In genomic region chr16:64950731-64951130, GRCh38 we compare ENCODE assay signal across 30 cellular contexts.
DNase-seq lines count a peak whose midpoint lies in the region; ATAC-seq, FAIRE-seq and TF ChIP-seq lines count a peak whose summit lies in the region.
"Had no signal": no experiment of that assay in that cellular context is flagged by ENCODE, and none has a peak within 500 bp of the region (broad histone marks: within the 10 kb centered on the region; RNA-seq: fewer than 3 reads in every experiment).

No MANE protein-coding gene starts in this region.

- in situ Hi-C loops in GM12878 (cut with MboI): no loop called here

- H3K36me3 ChIP-seq in GM12878 (ENCODE audit: control insufficient read depth in 2 of 2, insufficient read depth in 2 of 2, low read length in 1 of 2) (no peaks in the 10 kb centered on the region), smooth muscle cell (ENCODE audit: low read depth) (peaks cover 31% of the 10 kb centered on the region)

- peak overlapping the region; percentile 92 for H3K27ac Mint-ChIP-seq in nephron progenitor cell
- H3K27ac Mint-ChIP-seq in activated CD8-positive, alpha-beta T cell treated with anti-CD3 and anti-CD28 coated beads for 36 hours: no peak overlapping the region
- H3K27ac Mint-ChIP-seq: B cell; CD8-positive, alpha-beta T cell had no signal

- peaks cover 85% of the 10 kb centered on the region for H3F3A ChIP-seq in smooth muscle cell (ENCODE audit: low read depth)

- H3K27ac ChIP-seq in GM12878 (ENCODE audit: control insufficient read depth, insufficient read depth): no peak overlapping the region
- peak overlapping the region; percentile 86 for H3K27ac ChIP-seq in smooth muscle cell (ENCODE audit: low read depth)
- H3K27ac ChIP-seq: 22Rv1, C4-2B, SJSA1 had no signal

- SMC1A ChIA-PET in GM12878 (lab: Charles Lee; ENCODE audit: uncharacterized antibody, unreplicated experiment): interaction anchor here (1.0 kb wide), 1 partner anchor 11 kb away, joined by 4 read pairs; no protein-coding TSS in a partner anchor

- no peak for TF ChIP-seq CTCF in GM12878 (IDR thresholded peaks at IDR 0.05 in 2 of 3, conservative IDR thresholded peaks at IDR 0.05 in 1 of 3; ENCODE audit: control insufficient read depth in 2 of 3, extremely low read depth in 1 of 3, insufficient read depth in 1 of 3, low read depth in 3 of 3, low read length in 3 of 3)
- TF ChIP-seq CTCF in nephron progenitor cell (IDR thresholded peaks at IDR 0.05): no peak
- TF ChIP-seq CTCF in smooth muscle cell (IDR thresholded peaks at IDR 0.05; ENCODE audit: borderline replicate concordance, insufficient read depth, poor library complexity, severe bottlenecking): no peak
- TF ChIP-seq CTCF in activated CD8-positive, alpha-beta T cell treated with anti-CD3 and anti-CD28 coated beads for 36 hours (IDR thresholded peaks at IDR 0.05): no peak

- BruUV-seq in GM12878 (replicated peaks; lab: Mats Ljungman, UMichigan): no TSS peak

- no peaks in the 10 kb centered on the region for H3K9me3 ChIP-seq in GM12878 (replicated peaks; ENCODE audit: control insufficient read depth, insufficient read depth, low read length)
- no peaks in the 10 kb centered on the region for H3K9me3 ChIP-seq in smooth muscle cell (replicated peaks; ENCODE audit: low read depth)
- H3K9me3 ChIP-seq: Caco-2, SJSA1 had no signal

- FAIRE-seq in GM12878 (lab: Jason Lieb, UNC): no peak
- FAIRE-seq: GM18507, HepG2, K562 had no signal

- no peak for TF ChIP-seq POLR2A in GM12878 (IDR thresholded peaks at IDR 0.05; ENCODE audit: low read depth, low read length)

- WGBS in GM12878 (ENCODE audit: insufficient coverage, insufficient replicate concordance, low lambda C conversion rate, missing lambda C conversion rate): 81% methylated on average over 25 of the region's 25 CpGs
- WGBS in smooth muscle cell (ENCODE audit: low lambda C conversion rate): 99% methylated on average over 25 of the region's 25 CpGs

- peaks cover 88% of the 10 kb centered on the region for H3K36me3 Mint-ChIP-seq in nephron progenitor cell (ENCODE audit: low read depth)
- H3K36me3 Mint-ChIP-seq in activated CD8-positive, alpha-beta T cell treated with anti-CD3 and anti-CD28 coated beads for 36 hours (ENCODE audit: low read depth): no peaks in the 10 kb centered on the region
- H3K36me3 Mint-ChIP-seq: CD8-positive, alpha-beta T cell had no signal

- ATAC-seq in GM12878: no peak; the same call in 1 of the 3 replicates
- no peak for ATAC-seq in activated CD8-positive, alpha-beta T cell treated with anti-CD3 and anti-CD28 coated beads for 36 hours
- no peak for ATAC-seq in HG03196 (IDR thresholded peaks at IDR 0.05; ENCODE audit: unreplicated experiment)
- ATAC-seq in GM18502 (IDR thresholded peaks at IDR 0.05; ENCODE audit: poor library complexity, unreplicated experiment): no peak
- ATAC-seq: CD8-positive, alpha-beta T cell; HCT116; K562; PC-3 had no signal

- POLR2A ChIA-PET in GM12878 (lab: Charles Lee): no interaction called here
- POLR2A ChIA-PET in activated CD8-positive, alpha-beta T cell treated with anti-CD3 and anti-CD28 coated beads for 36 hours (lab: Charles Lee): interaction anchor here (0.6 kb wide), 1 partner anchor 1542 kb away, joined by 3 read pairs; no protein-coding TSS in a partner anchor

- no peak for TF ChIP-seq EP300 in GM12878 (IDR thresholded peaks at IDR 0.05; ENCODE audit: borderline replicate concordance in 1 of 2, control insufficient read depth in 1 of 2, low read depth in 2 of 2, low read length in 2 of 2)

- H3K4me3 ChIP-seq in GM12878 (no peak overlapping the region), smooth muscle cell (no peak overlapping the region)
- H3K4me3 ChIP-seq: K562, SJSA1 had no signal

- no peak overlapping the region for H3K4me3 Mint-ChIP-seq in nephron progenitor cell
- no peak overlapping the region for H3K4me3 Mint-ChIP-seq in activated CD8-positive, alpha-beta T cell treated with anti-CD3 and anti-CD28 coated beads for 36 hours
- H3K4me3 Mint-ChIP-seq: B cell; CD8-positive, alpha-beta T cell had no signal

- H3K27me3 Mint-ChIP-seq in nephron progenitor cell (ENCODE audit: low read depth, poor library complexity): no peaks in the 10 kb centered on the region
- no peaks in the 10 kb centered on the region for H3K27me3 Mint-ChIP-seq in activated CD8-positive, alpha-beta T cell treated with anti-CD3 and anti-CD28 coated beads for 36 hours
- H3K27me3 Mint-ChIP-seq: B cell had no signal

- no peaks in the 10 kb centered on the region for H3K4me1 ChIP-seq in GM12878 (ENCODE audit: control insufficient read depth, insufficient read depth, low read length)
- H3K4me1 ChIP-seq in smooth muscle cell (ENCODE audit: low read depth): peaks cover 12% of the 10 kb centered on the region
- H3K4me1 ChIP-seq: Caco-2 had no signal

- H3K79me2 ChIP-seq in GM12878 (ENCODE audit: control insufficient read depth, insufficient read depth, low read length): no peaks in the 10 kb centered on the region
- H3K79me2 ChIP-seq in smooth muscle cell (ENCODE audit: low read depth): no peaks in the 10 kb centered on the region

- H4K20me1 ChIP-seq in GM12878 (ENCODE audit: control insufficient read depth, insufficient read depth) (no peaks in the 10 kb centered on the region), smooth muscle cell (ENCODE audit: low read depth) (peaks cover 18% of the 10 kb centered on the region)

- intact Hi-C loops in GM12878 (cut with micrococcal nuclease; ENCODE audit: unreplicated experiment): no loop called here
- intact Hi-C loops in activated CD8-positive, alpha-beta T cell treated with anti-CD3 and anti-CD28 coated beads for 36 hours (cut with micrococcal nuclease): no loop called here

- CTCF ChIA-PET in GM12878 (lab: Yijun Ruan, JAX): no interaction called here
- CTCF ChIA-PET in activated CD8-positive, alpha-beta T cell treated with anti-CD3 and anti-CD28 coated beads for 36 hours (lab: Charles Lee): no interaction called here

- DNase-seq in DMS53 (lab: John Stamatoyannopoulos, UW) (peak; percentile 5), DMS53 treated with DMSO at 0.1 percent for 48 hours (lab: John Stamatoyannopoulos, UW; ENCODE audit: unreplicated experiment) (no peak), GM12878 (ENCODE audit: low read depth, low spot score) (no peak), nephron progenitor cell (no peak), smooth muscle cell (lab: John Stamatoyannopoulos, UW; ENCODE audit: unreplicated experiment) (no peak)
- DNase-seq in activated CD8-positive, alpha-beta T cell treated with anti-CD3 and anti-CD28 coated beads for 36 hours: no peak
- DNase-seq: CD8-positive, alpha-beta T cell; DMS79 treated with DMSO at 0.1 percent for 48 hours; GF-D8; GOT3; Kasumi-1; NCI-H1092 treated with DMSO at 0.1 percent for 48 hours; NCI-H1436; NCI-H187 treated with DMSO at 0.1 percent for 48 hours; NCI-H2171 treated with DMSO at 0.1 percent for 48 hours; NCI-H345; NCI-H748 treated with DMSO at 0.1 percent for 48 hours; NK-92 treated with Interleukin-12 subunit alpha and Interleukin-12 subunit beta, amount 100 ng/mL, for 24 hours; PC-3 had no signal

- TF ChIP-seq RAD21 in GM12878 (IDR thresholded peaks at IDR 0.05; ENCODE audit: insufficient read depth, low read depth, low read length): no peak

- RAD21 ChIA-PET in GM12878 (lab: Charles Lee; ENCODE audit: unreplicated experiment): no interaction called here

- H3K9ac ChIP-seq in GM12878 (ENCODE audit: control insufficient read depth, insufficient read depth, low read length) (no peak overlapping the region), smooth muscle cell (ENCODE audit: low read depth) (no peak overlapping the region)

- H3K4me1 Mint-ChIP-seq in nephron progenitor cell: peaks cover 8% of the 10 kb centered on the region
- no peaks in the 10 kb centered on the region for H3K4me1 Mint-ChIP-seq in activated CD8-positive, alpha-beta T cell treated with anti-CD3 and anti-CD28 coated beads for 36 hours (ENCODE audit: low read depth)
- H3K4me1 Mint-ChIP-seq: B cell had no signal

- H2AFZ ChIP-seq in GM12878 (ENCODE audit: control insufficient read depth, low read depth, low read length): no peak overlapping the region
- H2AFZ ChIP-seq in smooth muscle cell (ENCODE audit: low read depth): no peak overlapping the region

- H3K4me2 ChIP-seq in GM12878 (ENCODE audit: control insufficient read depth, insufficient read depth) (no peak overlapping the region), smooth muscle cell (no peak overlapping the region)

- no peaks in the 10 kb centered on the region for H3K27me3 ChIP-seq in GM12878 (replicated peaks in 1 of 2; ENCODE audit: control insufficient read depth in 2 of 2, insufficient read depth in 2 of 2, low read length in 1 of 2)
- no peaks in the 10 kb centered on the region for H3K27me3 ChIP-seq in smooth muscle cell (ENCODE audit: low read depth)
- H3K27me3 ChIP-seq: SJSA1 had no signal

- H3K9me3 Mint-ChIP-seq in nephron progenitor cell: no peaks in the 10 kb centered on the region
- H3K9me3 Mint-ChIP-seq in activated CD8-positive, alpha-beta T cell treated with anti-CD3 and anti-CD28 coated beads for 36 hours: peaks cover 13% of the 10 kb centered on the region

TF ChIP-seq in GM12878, 131 proteins besides CTCF, POLR2A, EP300 and RAD21 (continues in another document):
- TF ChIP-seq ZBTB33 (IDR thresholded peaks at IDR 0.05) (peak; percentile 26; the same call in 1 of the 2 replicates), IRF4 (IDR thresholded peaks at IDR 0.05; ENCODE audit: low read depth, low read length) (no peak), FOXK2 (IDR thresholded peaks at IDR 0.05) (no peak), TCF12 (IDR thresholded peaks at IDR 0.05; ENCODE audit: low read depth, low read length) (no peak), POU2F2 (IDR thresholded peaks at IDR 0.05; ENCODE audit: borderline replicate concordance, low read depth, low read length) (no peak)
